Comparison of ENCODE assay signal across 8 cellular contexts in genomic region chr12:14417717-14418116, GRCh38.
DNase-seq lines count a peak whose midpoint lies in the region; ATAC-seq and TF ChIP-seq lines count a peak whose summit lies in the region.

No MANE protein-coding gene starts in this region.

- peak; percentile 86 for DNase-seq in AG10803 (ENCODE audit: low read depth)
- peak; percentile 41 for DNase-seq in HPDE6-E6E7 (ENCODE audit: extremely low spot score)
- DNase-seq in activated CD4-positive, CD25-positive, alpha-beta regulatory T cell treated with anti-CD3 and anti-CD28 coated beads, Interleukin-2, amount 50 U/mL, for 16 hours (ENCODE audit: low read depth, low spot score): peak; percentile 34
- peak; percentile 93 for DNase-seq in cerebellar cortex (ENCODE audit: low spot score)
- peak; percentile 95 for DNase-seq in islet precursor cell
- peak; percentile 66 for DNase-seq in stimulated activated CD4-positive, alpha-beta T cell treated with anti-CD3 and anti-CD28 coated beads, Interleukin-15, amount 100 ng/mL, for 24 hours
- no peak for DNase-seq in NCI-H526 treated with DMSO at 0.1 percent for 48 hours (lab: John Stamatoyannopoulos, UW)

- no peak overlapping the region for H3K4me3 ChIP-seq in AG10803 (ENCODE audit: low read length)

- no peak for ATAC-seq in GM21786 (IDR thresholded peaks at IDR 0.05; ENCODE audit: unreplicated experiment)

- TF ChIP-seq CTCF in AG10803 (conservative IDR thresholded peaks at IDR 0.05; ENCODE audit: low read length): no peak
